9 cellular contexts compared by ENCODE assay signal in genomic region chr11:12556788-12557384, GRCh38.
DNase-seq lines count a peak whose midpoint lies in the region; ATAC-seq and TF ChIP-seq lines count a peak whose summit lies in the region.
"Had no signal": no experiment of that assay in that cellular context is flagged by ENCODE, and none has a peak within 500 bp of the region (broad histone marks: within the 10 kb centered on the region; RNA-seq: fewer than 3 reads in every experiment).

No MANE protein-coding gene starts in this region.

- peak overlapping the region; percentile 71 for H3K4me2 ChIP-seq in smooth muscle cell

- no peaks in the 10 kb centered on the region for H3K27me3 Mint-ChIP-seq in MCF 10A (ENCODE audit: insufficient read depth, unreplicated experiment)

- no peak for ATAC-seq in HG03460 (IDR thresholded peaks at IDR 0.05; ENCODE audit: unreplicated experiment)

- POLR2A ChIA-PET in MCF 10A (lab: Yijun Ruan, JAX), result interaction anchor here (0.8 to 0.9 kb wide), 2 partner anchors 12 to 271 kb away, joined by 3 read pairs; no protein-coding TSS in a partner anchor

- no peak overlapping the region for H3K27ac ChIP-seq in iPS-18a (ENCODE audit: low read length)
- H3K27ac ChIP-seq in smooth muscle cell (ENCODE audit: low read depth), result peak overlapping the region; percentile 82

- WGBS in smooth muscle cell (ENCODE audit: low lambda C conversion rate), result 15% methylated on average over 6 of the region's 6 CpGs

- TF ChIP-seq CTCF in HFF-Myc (IDR thresholded peaks at IDR 0.05; ENCODE audit: low read depth, low read length, missing control alignments) (no peak), MCF 10A (IDR thresholded peaks at IDR 0.05; ENCODE audit: unreplicated experiment) (no peak), smooth muscle cell (IDR thresholded peaks at IDR 0.05; ENCODE audit: borderline replicate concordance, insufficient read depth, poor library complexity, severe bottlenecking) (no peak)

- peaks cover 5% of the 10 kb centered on the region for H3K9me3 Mint-ChIP-seq in MCF 10A (ENCODE audit: unreplicated experiment)

- H3K4me3 ChIP-seq in HFF-Myc (replicated peaks; ENCODE audit: low read depth, low read length) (no peak overlapping the region), iPS-18a (ENCODE audit: low read length) (peak overlapping the region; percentile 10), smooth muscle cell (no peak overlapping the region)
- H3K4me3 ChIP-seq: spleen had no signal

- no peak overlapping the region for H3K27ac Mint-ChIP-seq in MCF 10A (ENCODE audit: low read depth, unreplicated experiment)

- H3K9me3 ChIP-seq in iPS-18a (ENCODE audit: control insufficient read depth, low read depth, low read length), result no peaks in the 10 kb centered on the region
- H3K9me3 ChIP-seq in smooth muscle cell (replicated peaks; ENCODE audit: low read depth), result no peaks in the 10 kb centered on the region

- CTCF ChIA-PET in MCF 10A (lab: Yijun Ruan, JAX), result interaction anchor here (0.6 to 1.5 kb wide), 6 partner anchors 11 to 226 kb away, joined by 3 to 6 read pairs (median 3); no protein-coding TSS in a partner anchor

- BruUV-seq in MCF 10A (replicated peaks; lab: Mats Ljungman, UMichigan), result no TSS peak

- H3K36me3 ChIP-seq in iPS-18a (ENCODE audit: control insufficient read depth, low read depth, low read length), result no peaks in the 10 kb centered on the region
- no peaks in the 10 kb centered on the region for H3K36me3 ChIP-seq in smooth muscle cell (ENCODE audit: low read depth)
- H3K36me3 ChIP-seq: spleen had no signal

- H3K27me3 ChIP-seq in iPS-18a (ENCODE audit: control insufficient read depth, insufficient read depth, low read length), result no peaks in the 10 kb centered on the region
- H3K27me3 ChIP-seq in smooth muscle cell (ENCODE audit: low read depth), result no peaks in the 10 kb centered on the region

- DNase-seq in HFF-Myc (ENCODE audit: extremely low read depth, low read depth) (peak; percentile 97), MCF 10A (ENCODE audit: unreplicated experiment) (peak; percentile 96), smooth muscle cell (lab: John Stamatoyannopoulos, UW; ENCODE audit: unreplicated experiment) (no peak), NCI-H1930 (lab: John Stamatoyannopoulos, UW) (no peak)
- DNase-seq in stimulated activated CD4-positive, alpha-beta T cell treated with anti-CD3 and anti-CD28 coated beads, Interleukin-15, amount 100 ng/mL, for 24 hours, result no peak
- DNase-seq in effector CD4-positive, alpha-beta T cell, result no peak
- DNase-seq: spleen had no signal

- H4K20me1 ChIP-seq in smooth muscle cell (ENCODE audit: low read depth), result no peaks in the 10 kb centered on the region

- H2AFZ ChIP-seq in smooth muscle cell (ENCODE audit: low read depth), result no peak overlapping the region

- H3K4me3 Mint-ChIP-seq in MCF 10A (ENCODE audit: unreplicated experiment), result no peak overlapping the region

- H3K9ac ChIP-seq in iPS-18a (ENCODE audit: low read length) (no peak overlapping the region), smooth muscle cell (ENCODE audit: low read depth) (no peak overlapping the region)

- H3K4me1 Mint-ChIP-seq in MCF 10A (ENCODE audit: insufficient read depth, unreplicated experiment), result peaks cover 19% of the 10 kb centered on the region

- intact Hi-C loops in MCF 10A (cut with micrococcal nuclease), result no loop called here

- H3K4me1 ChIP-seq in iPS-18a (ENCODE audit: control insufficient read depth, low read depth, low read length) (peaks cover 21% of the 10 kb centered on the region), smooth muscle cell (ENCODE audit: low read depth) (peaks cover 21% of the 10 kb centered on the region)
- H3K4me1 ChIP-seq: spleen had no signal

- no peaks in the 10 kb centered on the region for H3K79me2 ChIP-seq in smooth muscle cell (ENCODE audit: low read depth)

- no peaks in the 10 kb centered on the region for H3K36me3 Mint-ChIP-seq in MCF 10A (ENCODE audit: insufficient read depth, unreplicated experiment)

- H3F3A ChIP-seq in smooth muscle cell (ENCODE audit: low read depth), result peaks cover 18% of the 10 kb centered on the region

Comparison
In these comparisons a context has a peak if more than half of its experiments do, and no peak if none do; other contexts are left out.
1. DNase-seq: peak in HFF-Myc (single experiment) and MCF 10A (single experiment); none in smooth muscle cell (single experiment), NCI-H1930 (0 of 2), stimulated activated CD4-positive, alpha-beta T cell treated with anti-CD3 and anti-CD28 coated beads, Interleukin-15, amount 100 ng/mL, for 24 hours (single experiment) and effector CD4-positive, alpha-beta T cell (single experiment).